Comparison of ENCODE assay signal across 1 cellular context in the genomic region with DNA sequence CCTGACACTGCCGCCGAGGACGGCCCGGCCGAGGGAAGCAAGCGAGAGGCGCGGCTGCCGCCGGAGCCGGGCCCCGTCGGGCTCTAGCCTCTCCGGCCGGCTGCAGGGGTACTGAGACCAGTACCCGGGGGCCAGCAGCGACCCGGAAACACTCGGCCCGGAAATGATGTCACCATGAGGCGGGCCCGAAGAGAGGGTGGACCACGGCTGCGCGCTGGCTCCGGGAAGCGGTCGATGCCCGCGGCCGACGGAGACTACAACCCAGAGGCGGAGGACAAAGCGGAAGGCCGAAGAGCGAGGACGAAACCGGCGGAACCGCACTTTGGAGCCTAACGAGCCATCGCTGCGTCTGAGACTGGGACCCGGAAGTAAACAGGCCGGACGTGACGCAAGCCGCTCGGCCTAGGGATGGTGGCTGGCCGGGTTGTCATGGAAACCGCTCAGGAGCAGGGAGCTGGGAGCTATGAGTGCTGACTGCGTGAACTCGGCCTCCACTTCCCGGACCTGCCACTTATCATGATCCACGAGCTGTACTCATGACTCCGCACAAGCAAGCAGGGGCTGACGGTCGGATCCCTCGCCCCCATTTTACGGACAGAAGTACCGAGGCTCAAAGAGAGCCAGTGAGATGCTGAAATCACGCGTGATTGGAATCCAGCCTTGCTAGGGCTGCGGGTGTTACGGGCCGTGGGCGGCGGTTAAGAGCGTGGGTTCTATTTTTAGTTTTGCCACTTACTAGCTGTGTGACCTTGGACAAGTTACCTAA.
A peak's percentile ranks its signal among the peaks of the same experiment; 100 is the strongest.
TF ChIP-seq lines count a peak whose summit lies in the region.

TSS of gene SPATA2 (minus strand) at position 150 of the 766 bp plus-strand sequence. CDS start 7,039 bp downstream, outside the sequence.

TF ChIP-seq in GM12878, 131 proteins besides CTCF, POLR2A, EP300 and RAD21 (continued from another document and continues in another):
- TF ChIP-seq ZNF592 (IDR thresholded peaks at IDR 0.05) = no peak
- peak; percentile 35; the same call in 1 of the 2 replicates for TF ChIP-seq GATAD2B (conservative IDR thresholded peaks at IDR 0.05; ENCODE audit: low read depth)
- TF ChIP-seq TCF3 (IDR thresholded peaks at IDR 0.05; ENCODE audit: borderline replicate concordance, insufficient read depth, low read depth, low read length) = no peak
- no peak for TF ChIP-seq PML (IDR thresholded peaks at IDR 0.05; ENCODE audit: low read length)
- TF ChIP-seq NRF1 (conservative IDR thresholded peaks at IDR 0.05; ENCODE audit: low read depth, low read length) = no peak
- TF ChIP-seq MEF2B (IDR thresholded peaks at IDR 0.05; ENCODE audit: partially characterized antibody, poor library complexity, severe bottlenecking) = peak; percentile 70
- TF ChIP-seq TARDBP (IDR thresholded peaks at IDR 0.05; ENCODE audit: borderline replicate concordance) = no peak
- TF ChIP-seq HCFC1 (IDR thresholded peaks at IDR 0.05; ENCODE audit: low read length) = peak; percentile 49; the same call in 1 of the 2 replicates
- no peak for TF ChIP-seq ZBTB33 (IDR thresholded peaks at IDR 0.05)
- no peak for TF ChIP-seq ZNF274 (IDR thresholded peaks at IDR 0.05; ENCODE audit: insufficient read depth, insufficient read length)
- TF ChIP-seq, protein P1, sequence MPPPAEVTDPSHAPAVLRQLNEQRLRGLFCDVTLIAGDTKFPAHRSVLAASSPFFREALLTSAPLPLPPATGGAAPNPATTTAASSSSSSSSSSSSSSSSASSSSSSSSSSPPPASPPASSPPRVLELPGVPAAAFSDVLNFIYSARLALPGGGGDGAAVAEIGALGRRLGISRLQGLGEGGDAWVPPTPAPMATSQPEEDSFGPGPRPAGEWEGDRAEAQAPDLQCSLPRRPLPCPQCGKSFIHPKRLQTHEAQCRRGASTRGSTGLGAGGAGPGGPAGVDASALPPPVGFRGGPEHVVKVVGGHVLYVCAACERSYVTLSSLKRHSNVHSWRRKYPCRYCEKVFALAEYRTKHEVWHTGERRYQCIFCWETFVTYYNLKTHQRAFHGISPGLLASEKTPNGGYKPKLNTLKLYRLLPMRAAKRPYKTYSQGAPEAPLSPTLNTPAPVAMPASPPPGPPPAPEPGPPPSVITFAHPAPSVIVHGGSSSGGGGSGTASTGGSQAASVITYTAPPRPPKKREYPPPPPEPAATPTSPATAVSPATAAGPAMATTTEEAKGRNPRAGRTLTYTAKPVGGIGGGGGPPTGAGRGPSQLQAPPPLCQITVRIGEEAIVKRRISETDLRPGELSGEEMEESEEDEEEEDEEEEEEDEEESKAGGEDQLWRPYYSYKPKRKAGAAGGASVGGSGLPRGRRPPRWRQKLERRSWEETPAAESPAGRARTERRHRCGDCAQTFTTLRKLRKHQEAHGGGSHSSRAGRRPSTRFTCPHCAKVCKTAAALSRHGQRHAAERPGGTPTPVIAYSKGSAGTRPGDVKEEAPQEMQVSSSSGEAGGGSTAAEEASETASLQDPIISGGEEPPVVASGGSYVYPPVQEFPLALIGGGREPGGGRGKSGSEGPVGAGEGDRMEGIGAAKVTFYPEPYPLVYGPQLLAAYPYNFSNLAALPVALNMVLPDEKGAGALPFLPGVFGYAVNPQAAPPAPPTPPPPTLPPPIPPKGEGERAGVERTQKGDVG (CRISPR knock-in tag; IDR thresholded peaks at IDR 0.05) = no peak
- no peak for TF ChIP-seq ZNF622 (IDR thresholded peaks at IDR 0.05)
- 0 out of 2 replicates have a peak, but pooled peaks have one; percentile 54 for TF ChIP-seq KDM1A (IDR thresholded peaks at IDR 0.05; ENCODE audit: borderline replicate concordance)
- TF ChIP-seq SMAD5 (IDR thresholded peaks at IDR 0.05; ENCODE audit: low read depth) = no peak; the same call in 1 of the 2 replicates
- TF ChIP-seq ATF2 (IDR thresholded peaks at IDR 0.05; ENCODE audit: low read length) = no peak
- 0 out of 2 replicates have a peak, but pooled peaks have one; percentile 50 for TF ChIP-seq RBBP5 (conservative IDR thresholded peaks at IDR 0.05)
- no peak for TF ChIP-seq NFYA (IDR thresholded peaks at IDR 0.05; ENCODE audit: borderline replicate concordance, low read depth, low read length)
- TF ChIP-seq ZZZ3 (IDR thresholded peaks at IDR 0.05; ENCODE audit: control insufficient read depth, insufficient read length, low read depth) = no peak
- TF ChIP-seq SMARCA5 (IDR thresholded peaks at IDR 0.05) = peak; percentile 97
- TF ChIP-seq CBX3 (IDR thresholded peaks at IDR 0.05; ENCODE audit: borderline replicate concordance, low read depth) = no peak
- peak; percentile 59 for TF ChIP-seq E4F1 (IDR thresholded peaks at IDR 0.05; ENCODE audit: borderline replicate concordance, partially characterized antibody)
- TF ChIP-seq KLF5 (IDR thresholded peaks at IDR 0.05; ENCODE audit: partially characterized antibody) = peak; percentile 92
- no peak for TF ChIP-seq SUZ12 (IDR thresholded peaks at IDR 0.05; ENCODE audit: unreplicated experiment)
- no peak; the same call in 1 of the 2 replicates for TF ChIP-seq IRF3 (IDR thresholded peaks at IDR 0.05)
- TF ChIP-seq ZSCAN29 (IDR thresholded peaks at IDR 0.05) = no peak
- no peak for TF ChIP-seq EZH2 (IDR thresholded peaks at IDR 0.05; ENCODE audit: borderline replicate concordance, control insufficient read depth, low read depth, low read length)
- no peak for TF ChIP-seq ZBTB11 (CRISPR knock-in tag; IDR thresholded peaks at IDR 0.05)
- no peak for TF ChIP-seq NFIC (IDR thresholded peaks at IDR 0.05; ENCODE audit: low read depth, low read length)
- TF ChIP-seq EGR1 (IDR thresholded peaks at IDR 0.05; ENCODE audit: borderline replicate concordance in 1 of 2, low read depth in 2 of 2, low read length in 2 of 2) = peak; percentile 61 to 68
- TF ChIP-seq, protein P2, sequence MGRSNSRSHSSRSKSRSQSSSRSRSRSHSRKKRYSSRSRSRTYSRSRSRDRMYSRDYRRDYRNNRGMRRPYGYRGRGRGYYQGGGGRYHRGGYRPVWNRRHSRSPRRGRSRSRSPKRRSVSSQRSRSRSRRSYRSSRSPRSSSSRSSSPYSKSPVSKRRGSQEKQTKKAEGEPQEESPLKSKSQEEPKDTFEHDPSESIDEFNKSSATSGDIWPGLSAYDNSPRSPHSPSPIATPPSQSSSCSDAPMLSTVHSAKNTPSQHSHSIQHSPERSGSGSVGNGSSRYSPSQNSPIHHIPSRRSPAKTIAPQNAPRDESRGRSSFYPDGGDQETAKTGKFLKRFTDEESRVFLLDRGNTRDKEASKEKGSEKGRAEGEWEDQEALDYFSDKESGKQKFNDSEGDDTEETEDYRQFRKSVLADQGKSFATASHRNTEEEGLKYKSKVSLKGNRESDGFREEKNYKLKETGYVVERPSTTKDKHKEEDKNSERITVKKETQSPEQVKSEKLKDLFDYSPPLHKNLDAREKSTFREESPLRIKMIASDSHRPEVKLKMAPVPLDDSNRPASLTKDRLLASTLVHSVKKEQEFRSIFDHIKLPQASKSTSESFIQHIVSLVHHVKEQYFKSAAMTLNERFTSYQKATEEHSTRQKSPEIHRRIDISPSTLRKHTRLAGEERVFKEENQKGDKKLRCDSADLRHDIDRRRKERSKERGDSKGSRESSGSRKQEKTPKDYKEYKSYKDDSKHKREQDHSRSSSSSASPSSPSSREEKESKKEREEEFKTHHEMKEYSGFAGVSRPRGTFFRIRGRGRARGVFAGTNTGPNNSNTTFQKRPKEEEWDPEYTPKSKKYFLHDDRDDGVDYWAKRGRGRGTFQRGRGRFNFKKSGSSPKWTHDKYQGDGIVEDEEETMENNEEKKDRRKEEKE (IDR thresholded peaks at IDR 0.05) = no peak
- TF ChIP-seq STAT3 (IDR thresholded peaks at IDR 0.05; ENCODE audit: low read depth, low read length) = no peak
